ENCODE assay signal across 19 cellular contexts in the genomic region with DNA sequence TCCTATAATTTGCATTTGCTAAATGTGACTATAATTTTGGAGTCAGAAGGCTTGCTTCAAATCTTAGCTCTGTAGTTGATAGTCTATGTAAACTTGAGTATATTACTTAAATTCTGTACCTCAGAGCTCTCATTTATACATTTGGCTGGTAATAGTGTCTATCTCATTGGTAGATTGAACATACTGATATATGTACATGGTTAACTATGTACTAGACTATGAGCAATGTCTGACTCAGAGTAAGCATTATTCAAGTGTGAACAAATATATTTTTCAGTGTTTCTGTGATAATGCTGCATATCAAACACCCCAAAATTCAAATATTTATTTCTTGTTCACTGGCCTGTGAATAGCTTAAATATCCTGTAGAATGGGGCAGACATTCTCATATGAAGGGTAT.
DNase-seq lines count a peak whose midpoint lies in the region; ATAC-seq, FAIRE-seq and TF ChIP-seq lines count a peak whose summit lies in the region.
"Had no signal": no experiment of that assay in that cellular context is flagged by ENCODE, and none has a peak within 500 bp of the region (broad histone marks: within the 10 kb centered on the region; RNA-seq: fewer than 3 reads in every experiment).

No MANE protein-coding gene starts in this region.

- H3K4me1 ChIP-seq in SJCRH30: no peaks in the 10 kb centered on the region
- H3K4me1 ChIP-seq: Caco-2 had no signal

- H3K9me3 ChIP-seq in SJCRH30 (replicated peaks): no peaks in the 10 kb centered on the region
- H3K9me3 ChIP-seq: Caco-2 had no signal

- no peak overlapping the region for H3K4me3 ChIP-seq in bronchial epithelial cell (ENCODE audit: low read depth, low read length)
- H3K4me3 ChIP-seq in SJCRH30: no peak overlapping the region
- H3K4me3 ChIP-seq: GM12878, GM23248 had no signal

- TF ChIP-seq CTCF in RWPE1 (conservative IDR thresholded peaks at IDR 0.05; ENCODE audit: low read depth) (no peak), bronchial epithelial cell (IDR thresholded peaks at IDR 0.05; ENCODE audit: insufficient read depth, low read length, severe bottlenecking) (no peak)

- FAIRE-seq in bronchial epithelial cell (lab: Jason Lieb, UNC): no peak
- FAIRE-seq in frontal cortex (lab: Jason Lieb, UNC): no peak
- FAIRE-seq: GM12878, GM18507, H1 had no signal

- peak; percentile 4 for DNase-seq in HPDE6-E6E7 (ENCODE audit: extremely low spot score)
- DNase-seq in RWPE1 (ENCODE audit: low spot score): peak; percentile 0
- peak; percentile 8 for DNase-seq in bronchial epithelial cell (ENCODE audit: low read depth)
- no peak for DNase-seq in SJCRH30
- no peak for DNase-seq in frontal cortex (ENCODE audit: low spot score in 2 of 2)
- DNase-seq: C1 segment of cervical spinal cord; Caco-2; CD4-positive, alpha-beta memory T cell; DMS153; DND-41; GDM1; GM23248; H7; HCEC 1CT had no signal

- ATAC-seq in GM21825 (IDR thresholded peaks at IDR 0.05; ENCODE audit: unreplicated experiment): no peak
- ATAC-seq in HG03457 (IDR thresholded peaks at IDR 0.05; ENCODE audit: unreplicated experiment): no peak
- ATAC-seq: GM12878 had no signal

- H3K27me3 ChIP-seq in bronchial epithelial cell (ENCODE audit: control insufficient read depth, insufficient read depth, low read length): no peaks in the 10 kb centered on the region
- no peaks in the 10 kb centered on the region for H3K27me3 ChIP-seq in SJCRH30

- H3K36me3 ChIP-seq in bronchial epithelial cell (ENCODE audit: control insufficient read depth, insufficient read depth, low read length): no peaks in the 10 kb centered on the region
- no peaks in the 10 kb centered on the region for H3K36me3 ChIP-seq in SJCRH30

- POLR2A ChIA-PET in RWPE1 (lab: Yijun Ruan, JAX; ENCODE audit: low non-redundant PET): no interaction called here

- H3K27ac ChIP-seq in RWPE1 (no peak overlapping the region), SJCRH30 (no peak overlapping the region)
- H3K27ac ChIP-seq: GM23248 had no signal

- CTCF ChIA-PET in RWPE1 (lab: Yijun Ruan, JAX): interaction anchor here (0.6 kb wide), 1 partner anchor 1068 kb away, joined by 4 read pairs; no protein-coding TSS in a partner anchor

Comparison
In these comparisons a context has a peak if more than half of its experiments do, and no peak if none do; other contexts are left out.
1. DNase-seq: peak in HPDE6-E6E7 (single experiment), RWPE1 (single experiment) and bronchial epithelial cell (single experiment); none in SJCRH30 (0 of 2) and frontal cortex (0 of 2).